10 cellular contexts compared by ENCODE assay signal in the genomic region with DNA sequence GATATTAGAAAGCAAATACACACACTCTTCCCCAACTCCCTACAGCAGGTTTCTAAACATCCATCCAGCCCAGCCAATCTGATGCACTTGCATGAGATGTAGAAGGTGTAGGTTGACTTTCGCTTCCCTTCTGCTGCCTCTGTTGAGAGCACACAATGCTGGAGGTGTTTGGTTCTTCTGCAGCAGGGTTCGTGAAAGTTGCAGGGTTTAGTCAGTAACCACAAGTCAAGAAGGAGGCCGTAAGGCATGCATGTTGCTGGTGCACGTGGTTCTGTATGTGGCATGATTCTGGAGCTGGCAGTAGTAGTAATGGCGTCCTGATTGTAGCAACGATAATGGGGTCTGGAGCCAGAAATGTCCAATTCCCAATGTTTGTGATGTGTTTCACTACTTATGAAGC. TPM values are rescaled to one million over a fixed set of nuclear protein-coding genes. Genes with fewer than 3 reads are reported as not detected.
DNase-seq lines count a peak whose midpoint lies in the region; ATAC-seq and TF ChIP-seq lines count a peak whose summit lies in the region.
"Had no signal": no experiment of that assay in that cellular context is flagged by ENCODE, and none has a peak within 500 bp of the region (broad histone marks: within the 10 kb centered on the region; RNA-seq: fewer than 3 reads in every experiment).

No MANE protein-coding gene starts in this region.

- H3K4me1 ChIP-seq in transverse colon (peaks cover 0 to 3% (median 0%) of the 10 kb centered on the region in 4 donors), ascending aorta (peaks cover 0 to 6% of the 10 kb centered on the region in 2 donors)
- H3K4me1 ChIP-seq: BE2C, left ventricle myocardium inferior had no signal

- H3K36me3 Mint-ChIP-seq in activated naive CD4-positive, alpha-beta T cell treated with anti-CD3 and anti-CD28 coated beads for 36 hours (ENCODE audit: low read depth), result peaks cover 19% of the 10 kb centered on the region
- H3K36me3 Mint-ChIP-seq in stimulated activated memory B cell treated with anti-CD40 and anti-IgM and Interleukin-4, amounts not matched to agents 10 μg/mL and 1 μg/mL and 100 μg/mL, for 72 hours, result peaks cover 40% of the 10 kb centered on the region
- peaks cover 12% of the 10 kb centered on the region for H3K36me3 Mint-ChIP-seq in HFFc6 (ENCODE audit: low read depth)

- intact Hi-C loops in activated naive CD4-positive, alpha-beta T cell treated with anti-CD3 and anti-CD28 coated beads for 36 hours (cut with micrococcal nuclease), result no loop called here
- intact Hi-C loops in transverse colon (cut with DNase I; ENCODE audit: low total_unique reads), result no loop called here
- intact Hi-C loops in ascending aorta (cut with DNase I), result no loop called here

- no peak overlapping the region for H3K27ac Mint-ChIP-seq in activated naive CD4-positive, alpha-beta T cell treated with anti-CD3 and anti-CD28 coated beads for 36 hours
- H3K27ac Mint-ChIP-seq in stimulated activated memory B cell treated with anti-CD40 and anti-IgM and Interleukin-4, amounts not matched to agents 10 μg/mL and 1 μg/mL and 100 μg/mL, for 72 hours, result peak overlapping the region; percentile 64
- H3K27ac Mint-ChIP-seq in HFFc6, result no peak overlapping the region

- WGBS in transverse colon (ENCODE audit: low coverage in 1 of 2), 2 donors, result 71 to 100% methylated on average over 2 to 6 of the region's 6 CpGs

- H3K4me3 Mint-ChIP-seq in activated naive CD4-positive, alpha-beta T cell treated with anti-CD3 and anti-CD28 coated beads for 36 hours, result no peak overlapping the region
- H3K4me3 Mint-ChIP-seq in stimulated activated memory B cell treated with anti-CD40 and anti-IgM and Interleukin-4, amounts not matched to agents 10 μg/mL and 1 μg/mL and 100 μg/mL, for 72 hours, result no peak overlapping the region
- no peak overlapping the region for H3K4me3 Mint-ChIP-seq in HFFc6

- H3K36me3 ChIP-seq in transverse colon (peaks cover 0 to 7% (median 0%) of the 10 kb centered on the region in 4 donors), ascending aorta (peaks cover 8 to 21% of the 10 kb centered on the region in 2 donors)
- H3K36me3 ChIP-seq: BE2C had no signal

- peaks cover 10% of the 10 kb centered on the region for H3K4me1 Mint-ChIP-seq in activated naive CD4-positive, alpha-beta T cell treated with anti-CD3 and anti-CD28 coated beads for 36 hours (ENCODE audit: low read depth)
- peaks cover 52% of the 10 kb centered on the region for H3K4me1 Mint-ChIP-seq in stimulated activated memory B cell treated with anti-CD40 and anti-IgM and Interleukin-4, amounts not matched to agents 10 μg/mL and 1 μg/mL and 100 μg/mL, for 72 hours
- H3K4me1 Mint-ChIP-seq in HFFc6 (ENCODE audit: low read depth), result peaks cover 11% of the 10 kb centered on the region

- H3K27ac ChIP-seq in transverse colon, result no peak overlapping the region
- no peak overlapping the region for H3K27ac ChIP-seq in ascending aorta
- H3K27ac ChIP-seq: left ventricle myocardium inferior had no signal

- TF ChIP-seq POLR2A in transverse colon (IDR thresholded peaks at IDR 0.05), result no peak

- peak; percentile 12 for DNase-seq in activated naive CD4-positive, alpha-beta T cell treated with anti-CD3 and anti-CD28 coated beads for 36 hours
- no peak for DNase-seq in activated naive CD4-positive, alpha-beta T cell (lab: John Stamatoyannopoulos, UW)
- DNase-seq in transverse colon (no peak), HFFc6 (no peak), ascending aorta (ENCODE audit: low spot score in 2 of 2) (no peak)
- DNase-seq: BE2C, left ventricle myocardium inferior had no signal

- in situ Hi-C loops in transverse colon (cut with MboI; ENCODE audit: low pct_ligation_motif_present in 1 of 4, low pct_unique_long_range_greater_than_20kb in 1 of 4, low sequenced_read_pairs in 3 of 4), result no loop called here

- TF ChIP-seq EP300 in transverse colon (IDR thresholded peaks at IDR 0.05; ENCODE audit: low read depth), result no peak

- H3K27me3 Mint-ChIP-seq in activated naive CD4-positive, alpha-beta T cell treated with anti-CD3 and anti-CD28 coated beads for 36 hours (ENCODE audit: low read depth), result no peaks in the 10 kb centered on the region
- no peaks in the 10 kb centered on the region for H3K27me3 Mint-ChIP-seq in stimulated activated memory B cell treated with anti-CD40 and anti-IgM and Interleukin-4, amounts not matched to agents 10 μg/mL and 1 μg/mL and 100 μg/mL, for 72 hours
- no peaks in the 10 kb centered on the region for H3K27me3 Mint-ChIP-seq in HFFc6 (ENCODE audit: insufficient read depth)

- ATAC-seq in HG02571 (IDR thresholded peaks at IDR 0.05; ENCODE audit: unreplicated experiment), result peak; percentile 95
- peak; percentile 96 for ATAC-seq in HG03565 (IDR thresholded peaks at IDR 0.05; ENCODE audit: unreplicated experiment)
- peak; percentile 98 for ATAC-seq in stimulated activated memory B cell treated with anti-CD40 and anti-IgM and Interleukin-4, amounts not matched to agents 10 μg/mL and 1 μg/mL and 100 μg/mL, for 72 hours

- H3K9me3 Mint-ChIP-seq in activated naive CD4-positive, alpha-beta T cell treated with anti-CD3 and anti-CD28 coated beads for 36 hours, result no peaks in the 10 kb centered on the region
- H3K9me3 Mint-ChIP-seq in stimulated activated memory B cell treated with anti-CD40 and anti-IgM and Interleukin-4, amounts not matched to agents 10 μg/mL and 1 μg/mL and 100 μg/mL, for 72 hours, result no peaks in the 10 kb centered on the region
- no peaks in the 10 kb centered on the region for H3K9me3 Mint-ChIP-seq in HFFc6

- no peak overlapping the region for H3K4me3 ChIP-seq in transverse colon
- H3K4me3 ChIP-seq in ascending aorta, result no peak overlapping the region
- H3K4me3 ChIP-seq: left ventricle myocardium inferior had no signal

- no peaks in the 10 kb centered on the region for H3K27me3 ChIP-seq in transverse colon
- no peaks in the 10 kb centered on the region for H3K27me3 ChIP-seq in ascending aorta
- H3K27me3 ChIP-seq: BE2C had no signal

- H3K9me3 ChIP-seq in transverse colon (no peaks in the 10 kb centered on the region), ascending aorta (no peaks in the 10 kb centered on the region)
- H3K9me3 ChIP-seq: BE2C, left ventricle myocardium inferior had no signal

- CTCF ChIA-PET in activated naive CD4-positive, alpha-beta T cell treated with anti-CD3 and anti-CD28 coated beads for 36 hours (lab: Charles Lee), result no interaction called here

- TF ChIP-seq CTCF in transverse colon (IDR thresholded peaks at IDR 0.05) (no peak), HFFc6 (IDR thresholded peaks at IDR 0.05) (no peak), ascending aorta (IDR thresholded peaks at IDR 0.05) (no peak)

RNA-seq across cellular contexts. Expression of a gene that starts 53.0 kb away (rescaled TPM):
- total RNA-seq in activated naive CD4-positive, alpha-beta T cell treated with anti-CD3 and anti-CD28 coated beads for 36 hours, result 100 to 1,000 TPM; 200 to 203 TPM
- total RNA-seq in transverse colon (100 to 1,000 TPM in 3 of 4 donors, 10 to 100 TPM in 1; 96.9 to 175 (median 111) TPM), ascending aorta (51.2 TPM)
- total RNA-seq in HFFc6 (2021; fragmentation: NEBNext Ultra II Directional; extraction: Animal tissue kit (Norgen Biotek cat#: 25700)), result 100 to 1,000 TPM in 5 of 6 experiments, 10 to 100 TPM in 1; 76.7 to 144 (median 132) TPM

RNA-seq across cellular contexts. Expression of a gene that starts 56.1 kb away (rescaled TPM):
- total RNA-seq in activated naive CD4-positive, alpha-beta T cell treated with anti-CD3 and anti-CD28 coated beads for 36 hours, result 10 to 100 TPM; 14.4 to 15.2 TPM
- total RNA-seq in transverse colon, result 10 to 100 TPM; 18.9 to 70.7 (median 40.0) TPM
- 10 to 100 TPM; 17.4 to 20.9 (median 19.1) TPM for total RNA-seq in HFFc6 (2021; fragmentation: NEBNext Ultra II Directional; extraction: Animal tissue kit (Norgen Biotek cat#: 25700))
- 4.9 TPM for total RNA-seq in ascending aorta

RNA-seq across cellular contexts. Expression of a gene that starts 56.5 kb away (rescaled TPM):
- 1 to 10 TPM; 4.9 to 5.6 TPM for total RNA-seq in activated naive CD4-positive, alpha-beta T cell treated with anti-CD3 and anti-CD28 coated beads for 36 hours
- total RNA-seq in transverse colon, result 10 to 100 TPM; 15.1 to 53.5 (median 32.8) TPM
- 10 to 100 TPM; 15.5 to 23.1 (median 21.2) TPM for total RNA-seq in HFFc6 (2021; fragmentation: NEBNext Ultra II Directional; extraction: Animal tissue kit (Norgen Biotek cat#: 25700))
- total RNA-seq in ascending aorta, result 1.6 TPM
